ENCODE assay signal across 1 cellular context in the genomic region with DNA sequence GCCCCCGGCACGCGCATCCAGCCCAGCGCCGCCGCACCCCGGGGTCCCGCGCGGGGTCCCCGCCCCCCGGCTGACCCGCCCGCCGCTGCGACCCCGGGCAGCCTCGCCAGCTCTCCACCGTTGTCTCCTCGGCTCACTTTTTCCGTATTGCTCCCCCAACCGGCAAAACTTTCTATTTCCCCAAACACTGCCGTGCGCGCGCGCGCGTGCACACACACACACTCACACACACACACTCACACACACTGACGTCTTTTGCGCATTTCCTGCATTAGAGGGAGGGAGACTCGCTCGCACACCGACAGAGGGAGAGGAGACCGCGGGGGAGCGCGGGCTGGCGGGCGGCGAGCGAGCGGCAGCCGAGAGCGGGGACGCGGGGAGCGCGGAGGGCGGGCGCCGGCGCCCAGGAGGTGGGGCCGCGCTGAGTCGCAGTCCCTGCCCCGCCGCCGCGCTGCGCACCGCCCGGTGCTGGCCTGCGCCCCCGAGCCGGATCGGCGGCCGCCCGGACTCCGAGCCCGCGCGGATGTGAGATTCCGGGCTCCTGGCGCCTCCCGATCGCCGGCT.
TF ChIP-seq lines count a peak whose summit lies in the region.

No MANE protein-coding gene starts in this region.

TF ChIP-seq in HepG2, 621 proteins besides CTCF, POLR2A, EP300 and RAD21 (continued from another document and continues in another):
- TF ChIP-seq, protein P1, sequence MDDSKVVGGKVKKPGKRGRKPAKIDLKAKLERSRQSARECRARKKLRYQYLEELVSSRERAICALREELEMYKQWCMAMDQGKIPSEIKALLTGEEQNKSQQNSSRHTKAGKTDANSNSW (CRISPR knock-in tag; IDR thresholded peaks at IDR 0.05; ENCODE audit: borderline replicate concordance) = no peak
- TF ChIP-seq PPARG (CRISPR knock-in tag; conservative IDR thresholded peaks at IDR 0.05) (no peak), NFIB (CRISPR knock-in tag; IDR thresholded peaks at IDR 0.05; ENCODE audit: borderline replicate concordance) (no peak), KLF13 (CRISPR knock-in tag; IDR thresholded peaks at IDR 0.05) (no peak), ZNF777 (CRISPR knock-in tag; IDR thresholded peaks at IDR 0.05) (peak; percentile 85), ZNF83 (CRISPR knock-in tag; IDR thresholded peaks at IDR 0.05; ENCODE audit: borderline replicate concordance) (no peak), ISL2 (CRISPR knock-in tag; IDR thresholded peaks at IDR 0.05) (peak; percentile 73), GATAD2A (CRISPR knock-in tag; IDR thresholded peaks at IDR 0.05) (peak; percentile 72), SNRNP70 (IDR thresholded peaks at IDR 0.05; ENCODE audit: low read depth, low read length) (no peak), FIP1L1 (IDR thresholded peaks at IDR 0.05; ENCODE audit: borderline replicate concordance, insufficient read depth, low read depth, low read length) (no peak), ZNF614 (CRISPR knock-in tag; IDR thresholded peaks at IDR 0.05; ENCODE audit: borderline replicate concordance) (peak; percentile 71; the same call in 1 of the 2 replicates), KDM2A (CRISPR knock-in tag; IDR thresholded peaks at IDR 0.05; ENCODE audit: borderline replicate concordance, low read depth) (peak; percentile 94), MYC (CRISPR knock-in tag; IDR thresholded peaks at IDR 0.05; ENCODE audit: borderline replicate concordance) (peak; percentile 87), TP53 (CRISPR knock-in tag; conservative IDR thresholded peaks at IDR 0.05) (peak; percentile 26; the same call in 1 of the 2 replicates), MED8 (CRISPR knock-in tag; IDR thresholded peaks at IDR 0.05; ENCODE audit: insufficient replicate concordance) (no peak), REL (CRISPR knock-in tag; conservative IDR thresholded peaks at IDR 0.05) (peak; percentile 82), ZNF263 (CRISPR knock-in tag; IDR thresholded peaks at IDR 0.05) (0 out of 2 replicates have a peak, but pooled peaks have one; percentile 37), ZNF101 (CRISPR knock-in tag; IDR thresholded peaks at IDR 0.05; ENCODE audit: borderline replicate concordance, low read depth) (no peak; the same call in 1 of the 2 replicates), NCOA2 (CRISPR knock-in tag; IDR thresholded peaks at IDR 0.05) (no peak), CAMTA2 (CRISPR knock-in tag; IDR thresholded peaks at IDR 0.05; ENCODE audit: borderline replicate concordance) (no peak), ZNF329 (CRISPR knock-in tag; IDR thresholded peaks at IDR 0.05; ENCODE audit: low read depth) (0 out of 2 replicates have a peak, but pooled peaks have one; percentile 25), PHF21A (CRISPR knock-in tag; IDR thresholded peaks at IDR 0.05) (peak; percentile 83), HCFC1 (IDR thresholded peaks at IDR 0.05; ENCODE audit: low read depth, low read length) (no peak), GFI1 (CRISPR knock-in tag; IDR thresholded peaks at IDR 0.05; ENCODE audit: borderline replicate concordance) (no peak), NFE2 (CRISPR knock-in tag; IDR thresholded peaks at IDR 0.05) (no peak), PRMT3 (CRISPR knock-in tag; IDR thresholded peaks at IDR 0.05; ENCODE audit: borderline replicate concordance, low read depth) (no peak; the same call in 1 of the 2 replicates), MZF1 (CRISPR knock-in tag; IDR thresholded peaks at IDR 0.05; ENCODE audit: borderline replicate concordance) (no peak), ZNF253 (CRISPR knock-in tag; IDR thresholded peaks at IDR 0.05; ENCODE audit: borderline replicate concordance) (0 out of 2 replicates have a peak, but pooled peaks have one; percentile 62), ZNF816 (CRISPR knock-in tag; IDR thresholded peaks at IDR 0.05; ENCODE audit: borderline replicate concordance) (peak; percentile 88; the same call in 1 of the 2 replicates), KLF9 (CRISPR knock-in tag; IDR thresholded peaks at IDR 0.05; ENCODE audit: low read depth) (no peak)
- TF ChIP-seq, protein P2, sequence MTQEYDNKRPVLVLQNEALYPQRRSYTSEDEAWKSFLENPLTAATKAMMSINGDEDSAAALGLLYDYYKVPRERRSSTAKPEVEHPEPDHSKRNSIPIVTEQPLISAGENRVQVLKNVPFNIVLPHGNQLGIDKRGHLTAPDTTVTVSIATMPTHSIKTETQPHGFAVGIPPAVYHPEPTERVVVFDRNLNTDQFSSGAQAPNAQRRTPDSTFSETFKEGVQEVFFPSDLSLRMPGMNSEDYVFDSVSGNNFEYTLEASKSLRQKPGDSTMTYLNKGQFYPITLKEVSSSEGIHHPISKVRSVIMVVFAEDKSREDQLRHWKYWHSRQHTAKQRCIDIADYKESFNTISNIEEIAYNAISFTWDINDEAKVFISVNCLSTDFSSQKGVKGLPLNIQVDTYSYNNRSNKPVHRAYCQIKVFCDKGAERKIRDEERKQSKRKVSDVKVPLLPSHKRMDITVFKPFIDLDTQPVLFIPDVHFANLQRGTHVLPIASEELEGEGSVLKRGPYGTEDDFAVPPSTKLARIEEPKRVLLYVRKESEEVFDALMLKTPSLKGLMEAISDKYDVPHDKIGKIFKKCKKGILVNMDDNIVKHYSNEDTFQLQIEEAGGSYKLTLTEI (CRISPR knock-in tag; conservative IDR thresholded peaks at IDR 0.05) = no peak
- TF ChIP-seq, protein P3, sequence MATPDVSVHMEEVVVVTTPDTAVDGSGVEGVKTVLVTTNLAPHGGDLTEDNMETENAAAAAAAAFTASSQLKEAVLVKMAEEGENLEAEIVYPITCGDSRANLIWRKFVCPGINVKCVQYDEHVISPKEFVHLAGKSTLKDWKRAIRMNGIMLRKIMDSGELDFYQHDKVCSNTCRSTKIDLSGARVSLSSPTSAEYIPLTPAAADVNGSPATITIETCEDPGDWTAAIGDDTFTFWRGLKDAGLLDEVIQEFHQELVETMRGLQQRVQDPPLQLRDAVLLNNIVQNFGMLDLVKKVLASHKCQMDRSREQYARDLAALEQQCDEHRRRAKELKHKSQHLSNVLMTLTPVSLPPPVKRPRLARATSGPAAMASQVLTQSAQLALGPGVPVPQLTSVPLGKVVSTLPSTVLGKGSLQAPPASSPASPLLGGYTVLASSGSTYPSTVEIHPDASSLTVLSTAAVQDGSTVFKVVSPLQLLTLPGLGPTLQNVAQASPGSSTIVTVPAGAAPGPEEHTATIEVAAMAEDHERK (CRISPR knock-in tag; IDR thresholded peaks at IDR 0.05; ENCODE audit: low read depth) = no peak
- TF ChIP-seq, protein P4, sequence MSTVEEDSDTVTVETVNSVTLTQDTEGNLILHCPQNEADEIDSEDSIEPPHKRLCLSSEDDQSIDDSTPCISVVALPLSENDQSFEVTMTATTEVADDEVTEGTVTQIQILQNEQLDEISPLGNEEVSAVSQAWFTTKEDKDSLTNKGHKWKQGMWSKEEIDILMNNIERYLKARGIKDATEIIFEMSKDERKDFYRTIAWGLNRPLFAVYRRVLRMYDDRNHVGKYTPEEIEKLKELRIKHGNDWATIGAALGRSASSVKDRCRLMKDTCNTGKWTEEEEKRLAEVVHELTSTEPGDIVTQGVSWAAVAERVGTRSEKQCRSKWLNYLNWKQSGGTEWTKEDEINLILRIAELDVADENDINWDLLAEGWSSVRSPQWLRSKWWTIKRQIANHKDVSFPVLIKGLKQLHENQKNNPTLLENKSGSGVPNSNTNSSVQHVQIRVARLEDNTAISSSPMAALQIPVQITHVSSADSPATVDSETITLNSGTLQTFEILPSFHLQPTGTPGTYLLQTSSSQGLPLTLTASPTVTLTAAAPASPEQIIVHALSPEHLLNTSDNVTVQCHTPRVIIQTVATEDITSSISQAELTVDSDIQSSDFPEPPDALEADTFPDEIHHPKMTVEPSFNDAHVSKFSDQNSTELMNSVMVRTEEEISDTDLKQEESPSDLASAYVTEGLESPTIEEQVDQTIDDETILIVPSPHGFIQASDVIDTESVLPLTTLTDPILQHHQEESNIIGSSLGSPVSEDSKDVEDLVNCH (CRISPR knock-in tag; IDR thresholded peaks at IDR 0.05) = no peak
- TF ChIP-seq, protein P5, sequence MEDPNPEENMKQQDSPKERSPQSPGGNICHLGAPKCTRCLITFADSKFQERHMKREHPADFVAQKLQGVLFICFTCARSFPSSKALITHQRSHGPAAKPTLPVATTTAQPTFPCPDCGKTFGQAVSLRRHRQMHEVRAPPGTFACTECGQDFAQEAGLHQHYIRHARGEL (CRISPR knock-in tag; IDR thresholded peaks at IDR 0.05) = no peak
- TF ChIP-seq, protein P6, sequence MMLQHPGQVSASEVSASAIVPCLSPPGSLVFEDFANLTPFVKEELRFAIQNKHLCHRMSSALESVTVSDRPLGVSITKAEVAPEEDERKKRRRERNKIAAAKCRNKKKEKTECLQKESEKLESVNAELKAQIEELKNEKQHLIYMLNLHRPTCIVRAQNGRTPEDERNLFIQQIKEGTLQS (CRISPR knock-in tag; IDR thresholded peaks at IDR 0.05) = 0 out of 2 replicates have a peak, but pooled peaks have one; percentile 56
- TF ChIP-seq, protein P7, sequence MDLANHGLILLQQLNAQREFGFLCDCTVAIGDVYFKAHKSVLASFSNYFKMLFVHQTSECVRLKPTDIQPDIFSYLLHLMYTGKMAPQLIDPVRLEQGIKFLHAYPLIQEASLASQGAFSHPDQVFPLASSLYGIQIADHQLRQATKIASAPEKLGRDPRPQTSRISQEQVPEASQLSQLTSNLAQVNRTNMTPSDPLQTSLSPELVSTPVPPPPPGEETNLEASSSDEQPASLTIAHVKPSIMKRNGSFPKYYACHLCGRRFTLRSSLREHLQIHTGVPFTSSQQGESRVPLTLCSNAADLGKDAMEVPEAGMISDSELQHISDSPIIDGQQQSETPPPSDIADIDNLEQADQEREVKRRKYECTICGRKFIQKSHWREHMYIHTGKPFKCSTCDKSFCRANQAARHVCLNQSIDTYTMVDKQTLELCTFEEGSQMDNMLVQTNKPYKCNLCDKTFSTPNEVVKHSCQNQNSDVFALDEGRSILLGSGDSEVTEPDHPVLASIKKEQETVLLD (CRISPR knock-in tag; IDR thresholded peaks at IDR 0.05; ENCODE audit: low read depth) = peak; percentile 95
- TF ChIP-seq, protein P8, sequence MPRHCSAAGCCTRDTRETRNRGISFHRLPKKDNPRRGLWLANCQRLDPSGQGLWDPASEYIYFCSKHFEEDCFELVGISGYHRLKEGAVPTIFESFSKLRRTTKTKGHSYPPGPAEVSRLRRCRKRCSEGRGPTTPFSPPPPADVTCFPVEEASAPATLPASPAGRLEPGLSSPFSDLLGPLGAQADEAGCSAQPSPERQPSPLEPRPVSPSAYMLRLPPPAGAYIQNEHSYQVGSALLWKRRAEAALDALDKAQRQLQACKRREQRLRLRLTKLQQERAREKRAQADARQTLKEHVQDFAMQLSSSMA (CRISPR knock-in tag; IDR thresholded peaks at IDR 0.05) = peak; percentile 74; the same call in 1 of the 2 replicates
- TF ChIP-seq, protein P9, sequence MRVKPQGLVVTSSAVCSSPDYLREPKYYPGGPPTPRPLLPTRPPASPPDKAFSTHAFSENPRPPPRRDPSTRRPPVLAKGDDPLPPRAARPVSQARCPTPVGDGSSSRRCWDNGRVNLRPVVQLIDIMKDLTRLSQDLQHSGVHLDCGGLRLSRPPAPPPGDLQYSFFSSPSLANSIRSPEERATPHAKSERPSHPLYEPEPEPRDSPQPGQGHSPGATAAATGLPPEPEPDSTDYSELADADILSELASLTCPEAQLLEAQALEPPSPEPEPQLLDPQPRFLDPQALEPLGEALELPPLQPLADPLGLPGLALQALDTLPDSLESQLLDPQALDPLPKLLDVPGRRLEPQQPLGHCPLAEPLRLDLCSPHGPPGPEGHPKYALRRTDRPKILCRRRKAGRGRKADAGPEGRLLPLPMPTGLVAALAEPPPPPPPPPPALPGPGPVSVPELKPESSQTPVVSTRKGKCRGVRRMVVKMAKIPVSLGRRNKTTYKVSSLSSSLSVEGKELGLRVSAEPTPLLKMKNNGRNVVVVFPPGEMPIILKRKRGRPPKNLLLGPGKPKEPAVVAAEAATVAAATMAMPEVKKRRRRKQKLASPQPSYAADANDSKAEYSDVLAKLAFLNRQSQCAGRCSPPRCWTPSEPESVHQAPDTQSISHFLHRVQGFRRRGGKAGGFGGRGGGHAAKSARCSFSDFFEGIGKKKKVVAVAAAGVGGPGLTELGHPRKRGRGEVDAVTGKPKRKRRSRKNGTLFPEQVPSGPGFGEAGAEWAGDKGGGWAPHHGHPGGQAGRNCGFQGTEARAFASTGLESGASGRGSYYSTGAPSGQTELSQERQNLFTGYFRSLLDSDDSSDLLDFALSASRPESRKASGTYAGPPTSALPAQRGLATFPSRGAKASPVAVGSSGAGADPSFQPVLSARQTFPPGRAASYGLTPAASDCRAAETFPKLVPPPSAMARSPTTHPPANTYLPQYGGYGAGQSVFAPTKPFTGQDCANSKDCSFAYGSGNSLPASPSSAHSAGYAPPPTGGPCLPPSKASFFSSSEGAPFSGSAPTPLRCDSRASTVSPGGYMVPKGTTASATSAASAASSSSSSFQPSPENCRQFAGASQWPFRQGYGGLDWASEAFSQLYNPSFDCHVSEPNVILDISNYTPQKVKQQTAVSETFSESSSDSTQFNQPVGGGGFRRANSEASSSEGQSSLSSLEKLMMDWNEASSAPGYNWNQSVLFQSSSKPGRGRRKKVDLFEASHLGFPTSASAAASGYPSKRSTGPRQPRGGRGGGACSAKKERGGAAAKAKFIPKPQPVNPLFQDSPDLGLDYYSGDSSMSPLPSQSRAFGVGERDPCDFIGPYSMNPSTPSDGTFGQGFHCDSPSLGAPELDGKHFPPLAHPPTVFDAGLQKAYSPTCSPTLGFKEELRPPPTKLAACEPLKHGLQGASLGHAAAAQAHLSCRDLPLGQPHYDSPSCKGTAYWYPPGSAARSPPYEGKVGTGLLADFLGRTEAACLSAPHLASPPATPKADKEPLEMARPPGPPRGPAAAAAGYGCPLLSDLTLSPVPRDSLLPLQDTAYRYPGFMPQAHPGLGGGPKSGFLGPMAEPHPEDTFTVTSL (CRISPR knock-in tag; IDR thresholded peaks at IDR 0.05; ENCODE audit: borderline replicate concordance) = peak; percentile 54; the same call in 1 of the 2 replicates
- TF ChIP-seq, protein P10, sequence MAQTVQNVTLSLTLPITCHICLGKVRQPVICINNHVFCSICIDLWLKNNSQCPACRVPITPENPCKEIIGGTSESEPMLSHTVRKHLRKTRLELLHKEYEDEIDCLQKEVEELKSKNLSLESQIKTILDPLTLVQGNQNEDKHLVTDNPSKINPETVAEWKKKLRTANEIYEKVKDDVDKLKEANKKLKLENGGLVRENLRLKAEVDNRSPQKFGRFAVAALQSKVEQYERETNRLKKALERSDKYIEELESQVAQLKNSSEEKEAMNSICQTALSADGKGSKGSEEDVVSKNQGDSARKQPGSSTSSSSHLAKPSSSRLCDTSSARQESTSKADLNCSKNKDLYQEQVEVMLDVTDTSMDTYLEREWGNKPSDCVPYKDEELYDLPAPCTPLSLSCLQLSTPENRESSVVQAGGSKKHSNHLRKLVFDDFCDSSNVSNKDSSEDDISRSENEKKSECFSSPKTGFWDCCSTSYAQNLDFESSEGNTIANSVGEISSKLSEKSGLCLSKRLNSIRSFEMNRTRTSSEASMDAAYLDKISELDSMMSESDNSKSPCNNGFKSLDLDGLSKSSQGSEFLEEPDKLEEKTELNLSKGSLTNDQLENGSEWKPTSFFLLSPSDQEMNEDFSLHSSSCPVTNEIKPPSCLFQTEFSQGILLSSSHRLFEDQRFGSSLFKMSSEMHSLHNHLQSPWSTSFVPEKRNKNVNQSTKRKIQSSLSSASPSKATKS (CRISPR knock-in tag; IDR thresholded peaks at IDR 0.05) = no peak
